9 cellular contexts compared by ENCODE assay signal in genomic region chr12:124734224-124734788, GRCh38.
DNase-seq lines count a peak whose midpoint lies in the region; ATAC-seq and TF ChIP-seq lines count a peak whose summit lies in the region.
"Had no signal": no experiment of that assay in that cellular context is flagged by ENCODE, and none has a peak within 500 bp of the region (broad histone marks: within the 10 kb centered on the region; RNA-seq: fewer than 3 reads in every experiment).

No MANE protein-coding gene starts in this region.

- H3K36me3 Mint-ChIP-seq in activated CD4-positive, alpha-beta T cell treated with anti-CD3 and anti-CD28 coated beads, Interleukin-2, amount 10 ng/mL, durations not matched to agents 7 days and 5 days (ENCODE audit: low read depth): no peaks in the 10 kb centered on the region

- H3K4me3 ChIP-seq in right atrium auricular region (no peak overlapping the region), subcutaneous abdominal adipose tissue (ENCODE audit: low read depth in 1 of 5, low read length in 5 of 5) (no peak overlapping the region)

- no peaks in the 10 kb centered on the region for H3K9me3 ChIP-seq in right atrium auricular region
- H3K9me3 ChIP-seq in subcutaneous abdominal adipose tissue (ENCODE audit: control insufficient read depth in 5 of 5, low read length in 5 of 5): peaks cover 0 to 8% (median 0%) of the 10 kb centered on the region in 5 donors

- POLR2A ChIA-PET in activated CD4-positive, alpha-beta T cell treated with anti-CD3 and anti-CD28 coated beads, Interleukin-2, amount 10 ng/mL, durations not matched to agents 7 days and 5 days (lab: Charles Lee): no interaction called here

- H3K4me3 Mint-ChIP-seq in activated CD4-positive, alpha-beta T cell treated with anti-CD3 and anti-CD28 coated beads, Interleukin-2, amount 10 ng/mL, durations not matched to agents 7 days and 5 days: no peak overlapping the region
- H3K4me3 Mint-ChIP-seq: T-helper 1 cell treated with Interleukin-12 subunit alpha and Interleukin-12 subunit beta and Interleukin-4 antibody, amounts not matched to agents 30 μg/mL and 1 μg/mL, for 36 hours had no signal

- H3K27me3 ChIP-seq in right atrium auricular region: no peaks in the 10 kb centered on the region
- no peaks in the 10 kb centered on the region for H3K27me3 ChIP-seq in subcutaneous abdominal adipose tissue (ENCODE audit: control insufficient read depth in 5 of 5, insufficient read depth in 4 of 5, low read length in 5 of 5)

- no peaks in the 10 kb centered on the region for H3K36me3 ChIP-seq in right atrium auricular region
- H3K36me3 ChIP-seq in subcutaneous abdominal adipose tissue (ENCODE audit: control insufficient read depth in 5 of 5, insufficient read depth in 5 of 5, low read length in 5 of 5): no peaks in the 10 kb centered on the region

- no peaks in the 10 kb centered on the region for H3K9me3 Mint-ChIP-seq in activated CD4-positive, alpha-beta T cell treated with anti-CD3 and anti-CD28 coated beads, Interleukin-2, amount 10 ng/mL, durations not matched to agents 7 days and 5 days
- H3K9me3 Mint-ChIP-seq: T-helper 1 cell treated with Interleukin-12 subunit alpha and Interleukin-12 subunit beta and Interleukin-4 antibody, amounts not matched to agents 30 μg/mL and 1 μg/mL, for 36 hours had no signal

- CTCF ChIA-PET in activated CD4-positive, alpha-beta T cell treated with anti-CD3 and anti-CD28 coated beads, Interleukin-2, amount 10 ng/mL, durations not matched to agents 7 days and 5 days (lab: Charles Lee): interaction anchor here (0.6 to 0.8 kb wide), 2 partner anchors 250 to 393 kb away, joined by 3 to 4 read pairs; no protein-coding TSS in a partner anchor

- H3K27me3 Mint-ChIP-seq in activated CD4-positive, alpha-beta T cell treated with anti-CD3 and anti-CD28 coated beads, Interleukin-2, amount 10 ng/mL, durations not matched to agents 7 days and 5 days: no peaks in the 10 kb centered on the region

- H3K4me1 ChIP-seq in right atrium auricular region (peaks cover 0 to 37% of the 10 kb centered on the region in 2 donors), subcutaneous abdominal adipose tissue (ENCODE audit: control insufficient read depth in 5 of 5, insufficient read depth in 5 of 5, low read length in 5 of 5) (peaks cover 0 to 40% (median 5%) of the 10 kb centered on the region in 5 donors)

- peak; percentile 24 for DNase-seq in NCI-H1436 (lab: John Stamatoyannopoulos, UW)
- no peak for DNase-seq in NCI-H1436 treated with DMSO at 0.1 percent for 48 hours (lab: John Stamatoyannopoulos, UW)
- peak; percentile 88 for DNase-seq in SK-N-DZ (ENCODE audit: low spot score)
- no peak for DNase-seq in right atrium auricular region (ENCODE audit: low spot score)
- DNase-seq in activated CD4-positive, alpha-beta T cell treated with anti-CD3 and anti-CD28 coated beads, Interleukin-2, amount 10 ng/mL, durations not matched to agents 7 days and 5 days: no peak

- ATAC-seq in GM18909 (IDR thresholded peaks at IDR 0.05; ENCODE audit: poor library complexity, unreplicated experiment): no peak
- no peak for ATAC-seq in GM21825 (IDR thresholded peaks at IDR 0.05; ENCODE audit: unreplicated experiment)

- no peak overlapping the region for H3K27ac Mint-ChIP-seq in activated CD4-positive, alpha-beta T cell treated with anti-CD3 and anti-CD28 coated beads, Interleukin-2, amount 10 ng/mL, durations not matched to agents 7 days and 5 days
- H3K27ac Mint-ChIP-seq: T-helper 1 cell treated with Interleukin-12 subunit alpha and Interleukin-12 subunit beta and Interleukin-4 antibody, amounts not matched to agents 30 μg/mL and 1 μg/mL, for 36 hours had no signal

- H3K27ac ChIP-seq in right atrium auricular region (peak overlapping the region; percentile 45 to 67), subcutaneous abdominal adipose tissue (ENCODE audit: low read depth, low read length) (peak overlapping the region; percentile 16)

- TF ChIP-seq CTCF in right atrium auricular region (IDR thresholded peaks at IDR 0.05): peak in 1 of 2 donors; percentile 10

- peaks cover 28% of the 10 kb centered on the region for H3K4me1 Mint-ChIP-seq in activated CD4-positive, alpha-beta T cell treated with anti-CD3 and anti-CD28 coated beads, Interleukin-2, amount 10 ng/mL, durations not matched to agents 7 days and 5 days

- no peak overlapping the region for H3K9ac ChIP-seq in subcutaneous abdominal adipose tissue (ENCODE audit: low read length in 5 of 5)

Comparison
In these comparisons a context has a peak if more than half of its experiments do, and no peak if none do; other contexts are left out.
1. DNase-seq: peak in NCI-H1436 (single experiment) and SK-N-DZ (single experiment); none in NCI-H1436 treated with DMSO at 0.1 percent for 48 hours (single experiment), right atrium auricular region (single experiment) and activated CD4-positive, alpha-beta T cell treated with anti-CD3 and anti-CD28 coated beads, Interleukin-2, amount 10 ng/mL, durations not matched to agents 7 days and 5 days (single experiment).